ENCODE assay signal across 12 cellular contexts in the genomic region with DNA sequence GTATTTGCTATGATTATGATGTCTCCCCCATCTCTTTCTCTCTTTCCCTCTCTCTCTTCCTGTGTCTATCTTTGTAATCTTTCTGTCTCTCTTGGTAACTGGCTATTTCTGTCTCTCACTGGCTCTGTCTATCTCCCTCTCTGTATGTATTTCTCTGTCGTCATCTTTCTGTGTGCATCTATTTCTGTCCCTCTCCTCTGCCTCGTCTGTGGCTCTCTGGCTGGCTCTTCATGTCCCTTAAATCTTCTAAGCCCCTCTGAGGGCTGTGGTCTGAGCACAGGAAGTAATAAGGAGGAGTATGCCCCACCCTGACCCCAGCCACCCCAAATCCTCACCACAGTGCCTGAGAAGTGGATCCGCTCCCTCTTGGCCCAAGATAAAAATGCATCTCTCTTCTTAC.
DNase-seq lines count a peak whose midpoint lies in the region; ATAC-seq, FAIRE-seq and TF ChIP-seq lines count a peak whose summit lies in the region.
"Had no signal": no experiment of that assay in that cellular context is flagged by ENCODE, and none has a peak within 500 bp of the region (broad histone marks: within the 10 kb centered on the region; RNA-seq: fewer than 3 reads in every experiment).

No MANE protein-coding gene starts in this region.

- H3K4me3 ChIP-seq in GM12864 (ENCODE audit: low read depth, low read length): peak overlapping the region; percentile 3; the same call in 1 of the 2 replicates
- H3K4me3 ChIP-seq in neural cell (ENCODE audit: low read length): peak overlapping the region; percentile 31
- H3K4me3 ChIP-seq: SJSA1 had no signal

- ATAC-seq in HG02885 (IDR thresholded peaks at IDR 0.05; ENCODE audit: poor library complexity, unreplicated experiment): peak; percentile 64
- no peak for ATAC-seq in HG02678 (IDR thresholded peaks at IDR 0.05; ENCODE audit: unreplicated experiment)
- ATAC-seq: activated T-cell treated with anti-CD3 and anti-CD28 coated beads, Interleukin-2, amount 50 U/mL, for 72 hours had no signal

- peaks cover 13% of the 10 kb centered on the region for H3K4me1 Mint-ChIP-seq in chondrocyte (ENCODE audit: low read depth)

- peak overlapping the region; percentile 71 for H3K27ac Mint-ChIP-seq in chondrocyte (ENCODE audit: unreplicated experiment)
- H3K27ac Mint-ChIP-seq: activated T-cell treated with anti-CD3 and anti-CD28 coated beads, Interleukin-2, amount 50 U/mL, for 72 hours had no signal

- H3K36me3 Mint-ChIP-seq in chondrocyte (ENCODE audit: low read depth): no peaks in the 10 kb centered on the region

- no peaks in the 10 kb centered on the region for H3K27me3 Mint-ChIP-seq in chondrocyte (ENCODE audit: low read depth)

- TF ChIP-seq RAD21 in neural cell (conservative IDR thresholded peaks at IDR 0.05): no peak

- no peaks in the 10 kb centered on the region for H3K9me2 ChIP-seq in neural cell (ENCODE audit: insufficient read depth, low read length)

- no peaks in the 10 kb centered on the region for H3K36me3 ChIP-seq in neural cell (ENCODE audit: insufficient read depth, low read length)
- H3K36me3 ChIP-seq: SJSA1 had no signal

- DNase-seq in GM12864 (ENCODE audit: low read depth) (no peak), chondrocyte (ENCODE audit: low spot score) (no peak), AG20443 (ENCODE audit: low spot score) (no peak), HTR-8/SVneo (ENCODE audit: insufficient read length, low spot score) (no peak), NCI-H510A (lab: John Stamatoyannopoulos, UW) (no peak)
- DNase-seq: activated T-cell treated with anti-CD3 and anti-CD28 coated beads, Interleukin-2, amount 50 U/mL, for 72 hours; effector CD8-positive, alpha-beta T cell; NCI-H1930 had no signal

- H3K79me2 ChIP-seq in neural cell (replicated peaks; ENCODE audit: insufficient read depth, low read length): no peaks in the 10 kb centered on the region

- peak overlapping the region; percentile 98 for H3K27ac ChIP-seq in neural cell (ENCODE audit: low read length)
- H3K27ac ChIP-seq: SJSA1 had no signal

- H3K9me3 ChIP-seq in neural cell (ENCODE audit: low read length): no peaks in the 10 kb centered on the region
- H3K9me3 ChIP-seq: SJSA1 had no signal

- H3F3A ChIP-seq in neural cell (ENCODE audit: insufficient read depth, low read length, poor library complexity, severe bottlenecking): peaks cover 12% of the 10 kb centered on the region

- TF ChIP-seq CTCF in GM12864 (IDR thresholded peaks at IDR 0.05; ENCODE audit: low read depth, low read length, missing control alignments) (no peak), chondrocyte (IDR thresholded peaks at IDR 0.05) (no peak), neural cell (IDR thresholded peaks at IDR 0.05; ENCODE audit: poor library complexity, severe bottlenecking) (no peak)

- no peaks in the 10 kb centered on the region for H3K9me3 Mint-ChIP-seq in chondrocyte (ENCODE audit: low read depth)
- H3K9me3 Mint-ChIP-seq: activated T-cell treated with anti-CD3 and anti-CD28 coated beads, Interleukin-2, amount 50 U/mL, for 72 hours had no signal

- H3K27me3 ChIP-seq in neural cell (ENCODE audit: insufficient read depth, low read depth, low read length): no peaks in the 10 kb centered on the region
- H3K27me3 ChIP-seq: SJSA1 had no signal

- no peak for TF ChIP-seq EP300 in neural cell (conservative IDR thresholded peaks at IDR 0.05; ENCODE audit: poor library complexity, severe bottlenecking)

- peak overlapping the region; percentile 47 for H2AFZ ChIP-seq in neural cell (ENCODE audit: low read depth, low read length)

- H4K20me1 ChIP-seq in neural cell (ENCODE audit: insufficient read depth): no peaks in the 10 kb centered on the region

- H3K9ac ChIP-seq in neural cell (ENCODE audit: low read length): peak overlapping the region; percentile 68

- no peak overlapping the region for H3K4me3 Mint-ChIP-seq in chondrocyte (ENCODE audit: unreplicated experiment)

- no peak for FAIRE-seq in HTR-8/SVneo (lab: Jason Lieb, UNC)

- H3K4me2 ChIP-seq in neural cell (ENCODE audit: low read length): no peak overlapping the region

TF ChIP-seq in neural cell, 6 proteins besides CTCF, POLR2A, EP300 and RAD21:
- TF ChIP-seq MXI1 (conservative IDR thresholded peaks at IDR 0.05; ENCODE audit: poor library complexity, severe bottlenecking): no peak
